ENCODE assay signal across 11 cellular contexts in genomic region chr9:99076483-99077171, GRCh38. TPM values are rescaled to one million over a fixed set of nuclear protein-coding genes. Genes with fewer than 3 reads are reported as not detected.
DNase-seq lines count a peak whose midpoint lies in the region; ATAC-seq and TF ChIP-seq lines count a peak whose summit lies in the region.
"Had no signal": no experiment of that assay in that cellular context is flagged by ENCODE, and none has a peak within 500 bp of the region (broad histone marks: within the 10 kb centered on the region; RNA-seq: fewer than 3 reads in every experiment).

No MANE protein-coding gene starts in this region.

- H3K27ac Mint-ChIP-seq in CD4-positive, alpha-beta memory T cell = peak overlapping the region; percentile 72 to 94 (median 82)
- H3K27ac Mint-ChIP-seq in activated T-cell treated with anti-CD3 and anti-CD28 coated beads, Interleukin-2, amount 50 U/mL, for 24 hours = peak overlapping the region; percentile 85

- no peak for ATAC-seq in GM21529 (IDR thresholded peaks at IDR 0.05; ENCODE audit: unreplicated experiment)

- 72 to 85% methylated on average over 4 to 6 of the region's 6 CpGs for WGBS in mesodermal cell (ENCODE audit: insufficient coverage in 2 of 2), 2 experiments
- 47% methylated on average over 6 of the region's 6 CpGs for WGBS in prostate gland

- peaks cover 0 to 2% (median 0%) of the 10 kb centered on the region in 8 donors for H3K9me3 Mint-ChIP-seq in CD4-positive, alpha-beta memory T cell
- H3K9me3 Mint-ChIP-seq in activated T-cell treated with anti-CD3 and anti-CD28 coated beads, Interleukin-2, amount 50 U/mL, for 24 hours = no peaks in the 10 kb centered on the region

- peak; percentile 39 to 61 (median 50) for DNase-seq in CD4-positive, alpha-beta memory T cell
- DNase-seq in activated T-cell treated with anti-CD3 and anti-CD28 coated beads, Interleukin-2, amount 50 U/mL, for 24 hours = peak; percentile 54
- DNase-seq in prostate gland (ENCODE audit: low spot score) (no peak), NCI-H748 (lab: John Stamatoyannopoulos, UW; ENCODE audit: unreplicated experiment) (no peak), posterior vena cava (ENCODE audit: low spot score) (no peak)
- DNase-seq: DMS79, ovary had no signal

- peaks cover 36% of the 10 kb centered on the region for H3K4me1 ChIP-seq in CD4-positive, alpha-beta memory T cell (ENCODE audit: insufficient read depth, low read length)
- H3K4me1 ChIP-seq in mesodermal cell (ENCODE audit: control insufficient read depth, insufficient read depth, low read length, poor library complexity, severe bottlenecking) (peaks cover 23% of the 10 kb centered on the region), prostate gland (replicated peaks) (no peaks in the 10 kb centered on the region)

- no peaks in the 10 kb centered on the region for H3K36me3 ChIP-seq in CD4-positive, alpha-beta memory T cell (ENCODE audit: insufficient read depth, low read length)
- H3K36me3 ChIP-seq in KOPT-K1 (ENCODE audit: insufficient read depth, low read length) (no peaks in the 10 kb centered on the region), mesodermal cell (ENCODE audit: control insufficient read depth, insufficient read depth, low read length) (no peaks in the 10 kb centered on the region), prostate gland (no peaks in the 10 kb centered on the region)
- H3K36me3 ChIP-seq: ovary had no signal

- POLR2A ChIA-PET in CD4-positive, alpha-beta memory T cell (lab: Charles Lee; ENCODE audit: partially characterized antibody) = interaction anchor here (0.9 to 7.2 kb wide), 11 partner anchors 9 to 50 kb away, joined by 3 to 58 read pairs (median 4); partner anchors contain the start of gene TGFBR1

- no peaks in the 10 kb centered on the region for H3K9me3 ChIP-seq in CD4-positive, alpha-beta memory T cell (ENCODE audit: control insufficient read depth in 1 of 2, low read length in 2 of 2)
- H3K9me3 ChIP-seq in KOPT-K1 (ENCODE audit: insufficient read depth, low read length, poor library complexity, severe bottlenecking) (no peaks in the 10 kb centered on the region), mesodermal cell (ENCODE audit: control insufficient read depth, low read length) (no peaks in the 10 kb centered on the region), prostate gland (no peaks in the 10 kb centered on the region)
- H3K9me3 ChIP-seq: ovary had no signal

- H3K4me3 Mint-ChIP-seq in CD4-positive, alpha-beta memory T cell = peak overlapping the region; percentile 31 to 81 (median 65)
- peak overlapping the region; percentile 17 for H3K4me3 Mint-ChIP-seq in activated T-cell treated with anti-CD3 and anti-CD28 coated beads, Interleukin-2, amount 50 U/mL, for 24 hours

- peaks cover 32 to 66% (median 47%) of the 10 kb centered on the region in 4 donors for H3K4me1 Mint-ChIP-seq in CD4-positive, alpha-beta memory T cell
- H3K4me1 Mint-ChIP-seq in activated T-cell treated with anti-CD3 and anti-CD28 coated beads, Interleukin-2, amount 50 U/mL, for 24 hours (ENCODE audit: low read depth) = peaks cover 34% of the 10 kb centered on the region

- H3K27me3 ChIP-seq in CD4-positive, alpha-beta memory T cell (ENCODE audit: insufficient read depth, low read length) = no peaks in the 10 kb centered on the region
- no peaks in the 10 kb centered on the region for H3K27me3 ChIP-seq in prostate gland (replicated peaks; ENCODE audit: insufficient read depth)
- H3K27me3 ChIP-seq: ovary had no signal

- TF ChIP-seq POLR2A in prostate gland (IDR thresholded peaks at IDR 0.05) = no peak

- H3K36me3 Mint-ChIP-seq in CD4-positive, alpha-beta memory T cell = no peaks in the 10 kb centered on the region
- H3K36me3 Mint-ChIP-seq in activated T-cell treated with anti-CD3 and anti-CD28 coated beads, Interleukin-2, amount 50 U/mL, for 24 hours (ENCODE audit: low read depth) = no peaks in the 10 kb centered on the region

- H3K27ac ChIP-seq in CD4-positive, alpha-beta memory T cell (ENCODE audit: low read depth, low read length) = peak overlapping the region; percentile 8
- H3K27ac ChIP-seq in KOPT-K1 (ENCODE audit: low read depth, low read length, poor library complexity, severe bottlenecking) (peak overlapping the region; percentile 80), mesodermal cell (ENCODE audit: low read depth, low read length, severe bottlenecking) (peak overlapping the region; percentile 70), prostate gland (no peak overlapping the region)
- H3K27ac ChIP-seq: HL-60, ovary had no signal

- H3K27me3 Mint-ChIP-seq in CD4-positive, alpha-beta memory T cell = no peaks in the 10 kb centered on the region
- H3K27me3 Mint-ChIP-seq in activated T-cell treated with anti-CD3 and anti-CD28 coated beads, Interleukin-2, amount 50 U/mL, for 24 hours = no peaks in the 10 kb centered on the region

- CTCF ChIA-PET in CD4-positive, alpha-beta memory T cell (lab: Charles Lee; ENCODE audit: partially characterized antibody) = interaction anchor here (0.7 to 1.6 kb wide), 10 partner anchors 12 to 77 kb away, joined by 3 to 11 read pairs (median 4); partner anchors contain the start of gene TGFBR1

- intact Hi-C loops in CD4-positive, alpha-beta memory T cell (cut with micrococcal nuclease) = loop anchor here (2.0 kb wide), 2 partner anchors 18 to 28 kb away; partner anchors contain the start of gene TGFBR1
- intact Hi-C loops in prostate gland (cut with DNase I) = no loop called here
- intact Hi-C loops in posterior vena cava (cut with DNase I) = loop anchor here in 1 of 2 donors (1.0 kb wide), 1 partner anchor 8 kb away; no protein-coding TSS in a partner anchor

- no peak for TF ChIP-seq CTCF in prostate gland (IDR thresholded peaks at IDR 0.05)

- H3K4me3 ChIP-seq in CD4-positive, alpha-beta memory T cell (ENCODE audit: low read length in 2 of 2) = no peak overlapping the region
- H3K4me3 ChIP-seq in mesodermal cell (ENCODE audit: extremely low read depth, insufficient read depth, low read length, poor library complexity, severe bottlenecking) (no peak overlapping the region), prostate gland (no peak overlapping the region)
- H3K4me3 ChIP-seq: ovary had no signal

RNA-seq across cellular contexts. Expression of gene TGFBR1, which starts 28.3 kb away (rescaled TPM):
- total RNA-seq in CD4-positive, alpha-beta memory T cell = 10 to 100 TPM; 26.4 to 27.4 TPM
- 10 to 100 TPM; 19.1 to 21.4 TPM for polyA plus RNA-seq in CD4-positive, alpha-beta memory T cell
- 61.6 TPM for polyA plus RNA-seq in mesodermal cell (2013, experiment 1 of 2)
- 50.3 TPM for polyA plus RNA-seq in mesodermal cell (2013, experiment 2 of 2)
- 10 to 100 TPM; 22.2 to 25.5 TPM for total RNA-seq in prostate gland
- total RNA-seq in posterior vena cava = 10 to 100 TPM; 85.0 to 91.6 TPM

Comparison
In these comparisons a context has a peak if more than half of its experiments do, and no peak if none do; other contexts are left out.
1. DNase-seq: peak in CD4-positive, alpha-beta memory T cell (5 of 5) and activated T-cell treated with anti-CD3 and anti-CD28 coated beads, Interleukin-2, amount 50 U/mL, for 24 hours (single experiment); none in prostate gland (single experiment), NCI-H748 (single experiment) and posterior vena cava (single experiment).
2. H3K27ac ChIP-seq: peak in CD4-positive, alpha-beta memory T cell (single experiment), KOPT-K1 (single experiment) and mesodermal cell (single experiment); none in prostate gland (0 of 2).